Comparison of ENCODE assay signal across 12 cellular contexts in genomic region chr16:83068686-83069085, GRCh38.
DNase-seq lines count a peak whose midpoint lies in the region; ATAC-seq, FAIRE-seq and TF ChIP-seq lines count a peak whose summit lies in the region.
"Had no signal": no experiment of that assay in that cellular context is flagged by ENCODE, and none has a peak within 500 bp of the region (broad histone marks: within the 10 kb centered on the region; RNA-seq: fewer than 3 reads in every experiment).

No MANE protein-coding gene starts in this region.

- H3K9me3 ChIP-seq in endothelial cell of umbilical vein (replicated peaks; ENCODE audit: control insufficient read depth, insufficient read depth, low read length) (no peaks in the 10 kb centered on the region), neural cell (ENCODE audit: low read length) (no peaks in the 10 kb centered on the region), MG63 (no peaks in the 10 kb centered on the region)
- H3K9me3 ChIP-seq: neutrophil, suprapubic skin had no signal

- no peaks in the 10 kb centered on the region for H3K79me2 ChIP-seq in endothelial cell of umbilical vein (ENCODE audit: control insufficient read depth, insufficient read depth, low read length)
- H3K79me2 ChIP-seq in neural cell (replicated peaks; ENCODE audit: insufficient read depth, low read length), result no peaks in the 10 kb centered on the region

- TF ChIP-seq CTCF in endothelial cell of umbilical vein (IDR thresholded peaks at IDR 0.05; ENCODE audit: extremely low read depth in 1 of 2, insufficient read depth in 1 of 2, low read depth in 1 of 2, low read length in 2 of 2), result peak; percentile 34 to 35
- peak; percentile 66 for TF ChIP-seq CTCF in neural cell (IDR thresholded peaks at IDR 0.05; ENCODE audit: poor library complexity, severe bottlenecking)

- no peak overlapping the region for H3K4me3 Mint-ChIP-seq in stimulated activated naive B cell treated with anti-CD40 and anti-IgM and Interleukin-4, amounts not matched to agents 10 μg/mL and 1 μg/mL and 100 μg/mL, for 72 hours

- no peaks in the 10 kb centered on the region for H3K9me2 ChIP-seq in neural cell (ENCODE audit: insufficient read depth, low read length)

- no peaks in the 10 kb centered on the region for H3K27me3 ChIP-seq in endothelial cell of umbilical vein (ENCODE audit: control insufficient read depth in 2 of 2, insufficient read depth in 2 of 2, low read length in 2 of 2)
- no peaks in the 10 kb centered on the region for H3K27me3 ChIP-seq in neural cell (ENCODE audit: insufficient read depth, low read depth, low read length)
- no peaks in the 10 kb centered on the region for H3K27me3 ChIP-seq in MG63
- H3K27me3 ChIP-seq: neutrophil, suprapubic skin had no signal

- H3K27me3 Mint-ChIP-seq in stimulated activated naive B cell treated with anti-CD40 and anti-IgM and Interleukin-4, amounts not matched to agents 10 μg/mL and 1 μg/mL and 100 μg/mL, for 72 hours, result no peaks in the 10 kb centered on the region

- CTCF ChIA-PET in endothelial cell of umbilical vein (lab: Charles Lee), result interaction anchor here (0.5 to 2.5 kb wide), 12 partner anchors 11 to 612 kb away, joined by 3 to 9 read pairs (median 4); no protein-coding TSS in a partner anchor

- peaks cover 4 to 5% of the 10 kb centered on the region in 2 donors for H3K9me3 Mint-ChIP-seq in stimulated activated naive B cell treated with anti-CD40 and anti-IgM and Interleukin-4, amounts not matched to agents 10 μg/mL and 1 μg/mL and 100 μg/mL, for 72 hours

- H2AFZ ChIP-seq in endothelial cell of umbilical vein (ENCODE audit: low read depth, low read length) (no peak overlapping the region), neural cell (ENCODE audit: low read depth, low read length) (no peak overlapping the region)

- intact Hi-C loops in endothelial cell of umbilical vein (cut with micrococcal nuclease), result loop anchor here (1.0 to 10.0 kb wide), 14 partner anchors 72 to 806 kb away; no protein-coding TSS in a partner anchor

- peak; percentile 28 for FAIRE-seq in endothelial cell of umbilical vein (lab: Jason Lieb, UNC)

- dilution Hi-C loops in endothelial cell of umbilical vein (cut with MboI; ENCODE audit: extremely low pct_ligation_motif_present, low sequenced_read_pairs), result no loop called here

- no peak overlapping the region for H3K27ac Mint-ChIP-seq in stimulated activated naive B cell treated with anti-CD40 and anti-IgM and Interleukin-4, amounts not matched to agents 10 μg/mL and 1 μg/mL and 100 μg/mL, for 72 hours

- H3F3A ChIP-seq in neural cell (ENCODE audit: insufficient read depth, low read length, poor library complexity, severe bottlenecking), result no peaks in the 10 kb centered on the region

- no peaks in the 10 kb centered on the region for H3K4me1 Mint-ChIP-seq in stimulated activated naive B cell treated with anti-CD40 and anti-IgM and Interleukin-4, amounts not matched to agents 10 μg/mL and 1 μg/mL and 100 μg/mL, for 72 hours

- H3K4me3 ChIP-seq in endothelial cell of umbilical vein (replicated peaks in 1 of 3; ENCODE audit: insufficient read depth in 1 of 3, low read depth in 1 of 3, low read length in 3 of 3) (no peak overlapping the region), neural cell (ENCODE audit: low read length) (no peak overlapping the region), MG63 (no peak overlapping the region)
- H3K4me3 ChIP-seq: suprapubic skin had no signal

- no peaks in the 10 kb centered on the region for H4K20me1 ChIP-seq in endothelial cell of umbilical vein (replicated peaks; ENCODE audit: control insufficient read depth, extremely low read depth, insufficient read depth, low read length)
- no peaks in the 10 kb centered on the region for H4K20me1 ChIP-seq in neural cell (ENCODE audit: insufficient read depth)

- H3K9ac ChIP-seq in endothelial cell of umbilical vein (replicated peaks; ENCODE audit: extremely low read depth, insufficient read depth, low read length), result peak overlapping the region; percentile 6
- no peak overlapping the region for H3K9ac ChIP-seq in neural cell (ENCODE audit: low read length)

- H3K4me2 ChIP-seq in endothelial cell of umbilical vein (ENCODE audit: insufficient read depth, low read length) (no peak overlapping the region), neural cell (ENCODE audit: low read length) (no peak overlapping the region)

- H3K36me3 Mint-ChIP-seq in stimulated activated naive B cell treated with anti-CD40 and anti-IgM and Interleukin-4, amounts not matched to agents 10 μg/mL and 1 μg/mL and 100 μg/mL, for 72 hours, result no peaks in the 10 kb centered on the region

- H3K36me3 ChIP-seq in endothelial cell of umbilical vein (ENCODE audit: control insufficient read depth in 2 of 2, extremely low read depth in 1 of 2, insufficient read depth in 2 of 2, low read length in 2 of 2), result no peaks in the 10 kb centered on the region
- no peaks in the 10 kb centered on the region for H3K36me3 ChIP-seq in neural cell (ENCODE audit: insufficient read depth, low read length)
- H3K36me3 ChIP-seq in MG63, result no peaks in the 10 kb centered on the region
- H3K36me3 ChIP-seq: neutrophil, suprapubic skin had no signal

- TF ChIP-seq POLR2A in endothelial cell of umbilical vein (IDR thresholded peaks at IDR 0.05; ENCODE audit: low read depth, low read length), result no peak

- no peak for TF ChIP-seq EP300 in neural cell (conservative IDR thresholded peaks at IDR 0.05; ENCODE audit: poor library complexity, severe bottlenecking)

- DNase-seq in ELR (ENCODE audit: low read depth) (peak; percentile 31), NCI-H1105 treated with DMSO at 0.1 percent for 48 hours (lab: John Stamatoyannopoulos, UW) (peak; percentile 8), endothelial cell of umbilical vein (ENCODE audit: low read depth, low spot score) (peak; percentile 91), MG63 (no peak), cerebellar nuclear complex (lab: John Stamatoyannopoulos, UW) (no peak), occipital lobe (lab: John Stamatoyannopoulos, UW) (no peak)
- DNase-seq in stimulated activated naive B cell treated with anti-CD40 and anti-IgM and Interleukin-4, amounts not matched to agents 10 μg/mL and 1 μg/mL and 100 μg/mL, for 72 hours, result no peak
- DNase-seq: activated CD4-positive, alpha-beta T cell treated with anti-CD3 and anti-CD28 coated beads for 1 hour; DMS 273 treated with DMSO at 0.1 percent for 48 hours had no signal

- no peak for ATAC-seq in stimulated activated naive B cell treated with anti-CD40 and anti-IgM and Interleukin-4, amounts not matched to agents 10 μg/mL and 1 μg/mL and 100 μg/mL, for 72 hours (replicated peaks)

- BruUV-seq in endothelial cell of umbilical vein (replicated peaks; lab: Mats Ljungman, UMichigan), result no TSS peak

- POLR2A ChIA-PET in endothelial cell of umbilical vein (lab: Charles Lee), result no interaction called here

- no peaks in the 10 kb centered on the region for H3K9me1 ChIP-seq in endothelial cell of umbilical vein (replicated peaks; ENCODE audit: control insufficient read depth, extremely low read depth, insufficient read depth, low read length)

- H3K27ac ChIP-seq in endothelial cell of umbilical vein (ENCODE audit: insufficient read depth, low read depth, low read length) (no peak overlapping the region), neural cell (ENCODE audit: low read length) (no peak overlapping the region)
- H3K27ac ChIP-seq: neutrophil, suprapubic skin had no signal

- peak; percentile 79 for TF ChIP-seq RAD21 in neural cell (conservative IDR thresholded peaks at IDR 0.05)

- peaks cover 36% of the 10 kb centered on the region for H3K4me1 ChIP-seq in endothelial cell of umbilical vein (ENCODE audit: control insufficient read depth, extremely low read depth, insufficient read depth, low read length)
- H3K4me1 ChIP-seq: suprapubic skin had no signal

TF ChIP-seq in endothelial cell of umbilical vein, 7 proteins besides CTCF, POLR2A, EP300 and RAD21:
- no peak for TF ChIP-seq JUN (IDR thresholded peaks at IDR 0.05; ENCODE audit: borderline replicate concordance, insufficient read depth, insufficient read length, low read depth)
- no peak for TF ChIP-seq FOS (IDR thresholded peaks at IDR 0.05; ENCODE audit: borderline replicate concordance, insufficient read depth, low read length)
- TF ChIP-seq GATA2 (IDR thresholded peaks at IDR 0.05; ENCODE audit: insufficient read depth, insufficient read length, low read depth, low read length), result no peak
- TF ChIP-seq EZH2 (IDR thresholded peaks at IDR 0.05; ENCODE audit: borderline replicate concordance, low read depth, low read length, severe bottlenecking), result no peak
- TF ChIP-seq POLR2AphosphoS5 (IDR thresholded peaks at IDR 0.05; ENCODE audit: insufficient read depth, low read depth, low read length), result no peak

TF ChIP-seq in neural cell, 6 proteins besides CTCF, POLR2A, EP300 and RAD21:
- TF ChIP-seq SMC3 (conservative IDR thresholded peaks at IDR 0.05; ENCODE audit: poor library complexity) (peak; percentile 82), MXI1 (conservative IDR thresholded peaks at IDR 0.05; ENCODE audit: poor library complexity, severe bottlenecking) (no peak)
TF ChIP-seq in neural cell: peak in this region for 1.

Comparison
In these comparisons a context has a peak if more than half of its experiments do, and no peak if none do; other contexts are left out.
1. DNase-seq: peak in ELR (single experiment), NCI-H1105 treated with DMSO at 0.1 percent for 48 hours (single experiment) and endothelial cell of umbilical vein (single experiment); none in stimulated activated naive B cell treated with anti-CD40 and anti-IgM and Interleukin-4, amounts not matched to agents 10 μg/mL and 1 μg/mL and 100 μg/mL, for 72 hours (single experiment), MG63 (single experiment), cerebellar nuclear complex (0 of 2) and occipital lobe (single experiment).